In the genomic region with DNA sequence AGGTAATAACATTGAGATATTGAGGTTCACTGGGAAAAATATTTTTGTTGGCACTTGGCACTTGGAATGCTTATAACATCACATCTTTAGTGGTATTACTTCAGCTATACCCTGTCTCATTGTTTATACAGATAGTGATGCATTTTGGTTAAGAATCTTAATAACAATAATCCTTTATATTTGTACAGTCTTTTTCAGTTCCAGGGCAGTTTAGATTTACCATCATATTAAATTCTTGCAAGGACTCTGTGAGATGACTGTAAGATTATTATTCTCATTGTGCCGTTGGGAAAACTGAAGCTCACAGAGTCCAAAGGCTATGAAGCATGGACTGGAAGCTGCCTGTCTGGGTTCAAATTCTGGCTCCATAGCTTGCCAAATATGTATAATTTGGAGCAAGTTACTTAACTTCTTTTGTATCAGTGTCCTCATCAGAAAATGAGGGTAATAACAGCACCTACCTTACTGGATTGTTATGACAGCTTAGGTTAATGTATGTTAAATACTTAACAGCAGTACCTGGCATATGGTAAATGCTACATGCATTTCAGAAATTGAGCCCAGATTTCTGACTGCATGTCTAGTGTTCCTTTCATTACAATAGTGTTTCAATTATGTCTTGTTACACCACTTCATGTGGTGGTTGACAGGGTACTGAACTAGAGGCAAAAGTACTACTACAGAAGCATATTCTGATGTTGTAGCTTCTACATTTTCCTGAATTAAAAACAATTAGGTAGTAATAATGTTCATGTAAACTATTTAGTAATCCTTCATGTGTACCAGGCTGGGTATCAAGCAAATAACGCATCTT, we compare ENCODE assay signal across 23 cellular contexts.
DNase-seq lines count a peak whose midpoint lies in the region; TF ChIP-seq lines count a peak whose summit lies in the region.
"Had no signal": no experiment of that assay in that cellular context is flagged by ENCODE, and none has a peak within 500 bp of the region (broad histone marks: within the 10 kb centered on the region; RNA-seq: fewer than 3 reads in every experiment).

No MANE protein-coding gene starts in this region.

- no peaks in the 10 kb centered on the region for H3K36me3 Mint-ChIP-seq in HFFc6 (ENCODE audit: low read depth)
- H3K36me3 Mint-ChIP-seq: CD4-positive, alpha-beta memory T cell; memory B cell; naive thymus-derived CD8-positive, alpha-beta T cell had no signal

- 78% methylated on average over 2 of the region's 2 CpGs for WGBS in mesenchymal stem cell
- WGBS in smooth muscle cell (ENCODE audit: low lambda C conversion rate) = 72% methylated on average over 2 of the region's 2 CpGs

- H3K4ac ChIP-seq in mesenchymal stem cell (ENCODE audit: low read depth in 1 of 2, low read length in 2 of 2) = no peak overlapping the region

- H4K20me1 ChIP-seq in smooth muscle cell (ENCODE audit: low read depth) = no peaks in the 10 kb centered on the region

- H3K4me3 ChIP-seq in adipocyte (ENCODE audit: low read length) = no peak overlapping the region
- no peak overlapping the region for H3K4me3 ChIP-seq in mesenchymal stem cell (ENCODE audit: insufficient read depth in 1 of 2, low read depth in 1 of 2, low read length in 2 of 2)
- H3K4me3 ChIP-seq in smooth muscle cell = no peak overlapping the region
- no peak overlapping the region for H3K4me3 ChIP-seq in Peyer's patch
- H3K4me3 ChIP-seq: dorsolateral prefrontal cortex, GM12878, HAP-1 had no signal

- TF ChIP-seq CTCF in HFFc6 (IDR thresholded peaks at IDR 0.05) = no peak
- TF ChIP-seq CTCF in smooth muscle cell (IDR thresholded peaks at IDR 0.05; ENCODE audit: borderline replicate concordance, insufficient read depth, poor library complexity, severe bottlenecking) = no peak
- no peak for TF ChIP-seq CTCF in Peyer's patch (IDR thresholded peaks at IDR 0.05)

- H3K27me3 ChIP-seq in adipocyte (replicated peaks; ENCODE audit: control insufficient read depth, insufficient read depth, low read length) (no peaks in the 10 kb centered on the region), mesenchymal stem cell (ENCODE audit: control insufficient read depth in 1 of 2, insufficient read depth in 1 of 2, low read length in 2 of 2) (no peaks in the 10 kb centered on the region), smooth muscle cell (ENCODE audit: low read depth) (no peaks in the 10 kb centered on the region), Peyer's patch (no peaks in the 10 kb centered on the region)
- H3K27me3 ChIP-seq: dorsolateral prefrontal cortex had no signal

- no peaks in the 10 kb centered on the region for H3F3A ChIP-seq in smooth muscle cell (ENCODE audit: low read depth)

- H3K4me2 ChIP-seq in mesenchymal stem cell (ENCODE audit: low read length, poor library complexity, severe bottlenecking) (no peak overlapping the region), smooth muscle cell (peak overlapping the region; percentile 64)

- H3K4me1 Mint-ChIP-seq in HFFc6 (ENCODE audit: low read depth) = peaks cover 87% of the 10 kb centered on the region
- H3K4me1 Mint-ChIP-seq: activated CD4-positive, alpha-beta memory T cell treated with anti-CD3 and anti-CD28 coated beads, Interleukin-2, amount 10 ng/mL, durations not matched to agents 7 days and 5 days; CD4-positive, alpha-beta memory T cell; memory B cell; naive thymus-derived CD8-positive, alpha-beta T cell had no signal

- H3K79me1 ChIP-seq in mesenchymal stem cell (replicated peaks; ENCODE audit: low read length, poor library complexity, severe bottlenecking) = no peaks in the 10 kb centered on the region

- no peak overlapping the region for H2BK120ac ChIP-seq in mesenchymal stem cell (ENCODE audit: low read depth, low read length)

- no peak overlapping the region for H2AK5ac ChIP-seq in mesenchymal stem cell (ENCODE audit: low read length, severe bottlenecking)

- peak overlapping the region; percentile 9 for H3K4me3 Mint-ChIP-seq in HFFc6
- H3K4me3 Mint-ChIP-seq: activated CD4-positive, alpha-beta memory T cell treated with anti-CD3 and anti-CD28 coated beads, Interleukin-2, amount 10 ng/mL, durations not matched to agents 7 days and 5 days; CD4-positive, alpha-beta memory T cell; memory B cell; naive thymus-derived CD8-positive, alpha-beta T cell had no signal

- no peaks in the 10 kb centered on the region for H3K36me3 ChIP-seq in adipocyte (ENCODE audit: control insufficient read depth, insufficient read depth, low read length, severe bottlenecking)
- H3K36me3 ChIP-seq in mesenchymal stem cell (ENCODE audit: control insufficient read depth in 1 of 2, insufficient read depth in 2 of 2, low read depth in 1 of 2, low read length in 2 of 2) = no peaks in the 10 kb centered on the region
- no peaks in the 10 kb centered on the region for H3K36me3 ChIP-seq in smooth muscle cell (ENCODE audit: low read depth)
- H3K36me3 ChIP-seq in Peyer's patch = no peaks in the 10 kb centered on the region
- H3K36me3 ChIP-seq: HAP-1 had no signal

- H3K4me1 ChIP-seq in adipocyte (ENCODE audit: control insufficient read depth, insufficient read depth, low read length) = peaks cover 62% of the 10 kb centered on the region
- H3K4me1 ChIP-seq in mesenchymal stem cell (ENCODE audit: control insufficient read depth, insufficient read depth, low read depth, low read length) = no peaks in the 10 kb centered on the region
- H3K4me1 ChIP-seq in smooth muscle cell (ENCODE audit: low read depth) = peaks cover 17% of the 10 kb centered on the region
- H3K4me1 ChIP-seq in Peyer's patch = no peaks in the 10 kb centered on the region
- H3K4me1 ChIP-seq: HAP-1 had no signal

- no peak for TF ChIP-seq POLR2A in Peyer's patch (IDR thresholded peaks at IDR 0.05)

- peak overlapping the region; percentile 47 for H3K27ac Mint-ChIP-seq in HFFc6
- H3K27ac Mint-ChIP-seq: activated CD4-positive, alpha-beta memory T cell treated with anti-CD3 and anti-CD28 coated beads, Interleukin-2, amount 10 ng/mL, durations not matched to agents 7 days and 5 days; CD4-positive, alpha-beta memory T cell; memory B cell; naive thymus-derived CD8-positive, alpha-beta T cell had no signal

- H4K8ac ChIP-seq in mesenchymal stem cell (ENCODE audit: low read length) = no peak overlapping the region

- no peak overlapping the region for H2BK5ac ChIP-seq in mesenchymal stem cell (ENCODE audit: low read depth, low read length, poor library complexity, severe bottlenecking)

- H3K14ac ChIP-seq in mesenchymal stem cell (ENCODE audit: low read length in 2 of 2) = no peak overlapping the region

- no peak overlapping the region for H2BK12ac ChIP-seq in mesenchymal stem cell (ENCODE audit: low read length in 2 of 2)

- no peaks in the 10 kb centered on the region for H3K27me3 Mint-ChIP-seq in HFFc6 (ENCODE audit: insufficient read depth)

- H3K79me2 ChIP-seq in smooth muscle cell (ENCODE audit: low read depth) = no peaks in the 10 kb centered on the region

- no peak for DNase-seq in HFFc6
- DNase-seq in adipocyte (ENCODE audit: low read depth) = peak; percentile 26
- no peak for DNase-seq in mesenchymal stem cell
- DNase-seq in smooth muscle cell (lab: John Stamatoyannopoulos, UW; ENCODE audit: unreplicated experiment) = no peak
- DNase-seq in stimulated activated CD4-positive, alpha-beta T cell treated with anti-CD3 and anti-CD28 coated beads, Interleukin-15, amount 100 ng/mL, for 24 hours = no peak
- no peak for DNase-seq in effector CD4-positive, alpha-beta T cell
- no peak for DNase-seq in Peyer's patch
- DNase-seq: activated CD4-positive, alpha-beta memory T cell treated with anti-CD3 and anti-CD28 coated beads, Interleukin-2, amount 10 ng/mL, durations not matched to agents 7 days and 5 days; activated CD4-positive, CD25-positive, alpha-beta regulatory T cell; activated naive CD4-positive, alpha-beta T cell; activated T-cell treated with anti-CD3 and anti-CD28 coated beads for 4 hours; caudate nucleus; CD4-positive, alpha-beta memory T cell; DMS79; dorsolateral prefrontal cortex; erythroblast; naive thymus-derived CD8-positive, alpha-beta T cell; NCI-H1436; NCI-H510A treated with DMSO at 0.1 percent for 48 hours; RPMI8226 had no signal

- no peak overlapping the region for H3K23ac ChIP-seq in mesenchymal stem cell (ENCODE audit: low read length in 2 of 2)

- H3K27ac ChIP-seq in mesenchymal stem cell (ENCODE audit: low read length, poor library complexity, severe bottlenecking) (peak overlapping the region; percentile 5), smooth muscle cell (ENCODE audit: low read depth) (no peak overlapping the region), Peyer's patch (no peak overlapping the region)
- H3K27ac ChIP-seq: dorsolateral prefrontal cortex had no signal

- peak overlapping the region; percentile 13 for H3K9ac ChIP-seq in adipocyte (ENCODE audit: low read length)
- H3K9ac ChIP-seq in mesenchymal stem cell (ENCODE audit: low read length) = peak overlapping the region; percentile 12
- no peak overlapping the region for H3K9ac ChIP-seq in smooth muscle cell (ENCODE audit: low read depth)

- H2BK15ac ChIP-seq in mesenchymal stem cell (ENCODE audit: low read depth, poor library complexity, severe bottlenecking) = no peak overlapping the region

- H3K9me3 Mint-ChIP-seq in HFFc6 = no peaks in the 10 kb centered on the region
- H3K9me3 Mint-ChIP-seq: activated CD4-positive, alpha-beta memory T cell treated with anti-CD3 and anti-CD28 coated beads, Interleukin-2, amount 10 ng/mL, durations not matched to agents 7 days and 5 days; memory B cell; naive thymus-derived CD8-positive, alpha-beta T cell had no signal

- no peak overlapping the region for H4K91ac ChIP-seq in mesenchymal stem cell (ENCODE audit: low read length)

- no peak overlapping the region for H3K18ac ChIP-seq in mesenchymal stem cell (ENCODE audit: low read depth in 1 of 2, low read length in 2 of 2)

- H3K9me3 ChIP-seq in adipocyte (ENCODE audit: control insufficient read depth, low read length) (no peaks in the 10 kb centered on the region), mesenchymal stem cell (ENCODE audit: control insufficient read depth, low read length) (no peaks in the 10 kb centered on the region), smooth muscle cell (replicated peaks; ENCODE audit: low read depth) (no peaks in the 10 kb centered on the region), Peyer's patch (no peaks in the 10 kb centered on the region)
- H3K9me3 ChIP-seq: HAP-1 had no signal

- no peak overlapping the region for H2AFZ ChIP-seq in mesenchymal stem cell (ENCODE audit: low read depth, low read length)
- peak overlapping the region; percentile 9 for H2AFZ ChIP-seq in smooth muscle cell (ENCODE audit: low read depth)
